Comparison of ENCODE assay signal across 24 cellular contexts in genomic region chr5:76604838-76605237, GRCh38. TPM values are rescaled to one million over a fixed set of nuclear protein-coding genes. Genes with fewer than 3 reads are reported as not detected.
DNase-seq lines count a peak whose midpoint lies in the region; ATAC-seq and TF ChIP-seq lines count a peak whose summit lies in the region.
"Had no signal": no experiment of that assay in that cellular context is flagged by ENCODE, and none has a peak within 500 bp of the region (broad histone marks: within the 10 kb centered on the region; RNA-seq: fewer than 3 reads in every experiment).

No MANE protein-coding gene starts in this region.

- ATAC-seq in stimulated activated naive CD8-positive, alpha-beta T cell treated with anti-CD3 and anti-CD28 coated beads, Interleukin-15, amount 100 ng/mL, for 72 hours: no peak
- ATAC-seq: HCT116; heart right ventricle; stimulated activated memory B cell treated with anti-CD40 and anti-IgM and Interleukin-4, amounts not matched to agents 10 μg/mL and 1 μg/mL and 100 μg/mL, for 72 hours had no signal

- H3K36me3 Mint-ChIP-seq in chondrocyte (ENCODE audit: low read depth): no peaks in the 10 kb centered on the region
- H3K36me3 Mint-ChIP-seq: stimulated activated memory B cell treated with anti-CD40 and anti-IgM and Interleukin-4, amounts not matched to agents 10 μg/mL and 1 μg/mL and 100 μg/mL, for 72 hours had no signal

- H3K4me1 ChIP-seq in Peyer's patch: no peaks in the 10 kb centered on the region
- H3K4me1 ChIP-seq: ascending aorta had no signal

- no peaks in the 10 kb centered on the region for H3K9me3 ChIP-seq in Peyer's patch
- H3K9me3 ChIP-seq: ascending aorta, heart right ventricle, SJCRH30 had no signal

- TF ChIP-seq POLR2A in Peyer's patch (IDR thresholded peaks at IDR 0.05): no peak

- TF ChIP-seq CTCF in chondrocyte (IDR thresholded peaks at IDR 0.05) (no peak), Peyer's patch (IDR thresholded peaks at IDR 0.05) (no peak)

- DNase-seq in A172 (ENCODE audit: low spot score) (peak; percentile 26), HT1080 (ENCODE audit: low read depth) (peak; percentile 44), chondrocyte (ENCODE audit: low spot score) (no peak), kidney tubule cell (ENCODE audit: low spot score) (peak; percentile 21), Peyer's patch (no peak), NCI-H524 treated with DMSO at 0.1 percent for 48 hours (lab: John Stamatoyannopoulos, UW) (no peak), NCI-H146 (lab: John Stamatoyannopoulos, UW) (no peak)
- no peak for DNase-seq in stimulated activated naive CD8-positive, alpha-beta T cell treated with anti-CD3 and anti-CD28 coated beads, Interleukin-15, amount 100 ng/mL, for 72 hours
- DNase-seq: activated CD4-positive, alpha-beta T cell treated with anti-CD3 and anti-CD28 coated beads for 4 hours; activated gamma-delta T cell; CD4-positive, CD25-positive, alpha-beta regulatory T cell; DMS79 treated with DMSO at 0.1 percent for 48 hours; heart right ventricle; islet precursor cell; NCI-H1694; SJCRH30; T1000; trophoblast cell had no signal

- H3K27me3 Mint-ChIP-seq in chondrocyte (ENCODE audit: low read depth): no peaks in the 10 kb centered on the region
- no peaks in the 10 kb centered on the region for H3K27me3 Mint-ChIP-seq in stimulated activated naive CD8-positive, alpha-beta T cell treated with anti-CD3 and anti-CD28 coated beads, Interleukin-15, amount 100 ng/mL, for 72 hours
- H3K27me3 Mint-ChIP-seq: CD4-positive, CD25-positive, alpha-beta regulatory T cell; stimulated activated memory B cell treated with anti-CD40 and anti-IgM and Interleukin-4, amounts not matched to agents 10 μg/mL and 1 μg/mL and 100 μg/mL, for 72 hours had no signal

- H3K4me1 Mint-ChIP-seq in chondrocyte (ENCODE audit: low read depth): peaks cover 40% of the 10 kb centered on the region
- H3K4me1 Mint-ChIP-seq in stimulated activated naive CD8-positive, alpha-beta T cell treated with anti-CD3 and anti-CD28 coated beads, Interleukin-15, amount 100 ng/mL, for 72 hours: peaks cover 19% of the 10 kb centered on the region

- H3K27me3 ChIP-seq in Peyer's patch: no peaks in the 10 kb centered on the region
- H3K27me3 ChIP-seq: ascending aorta, heart right ventricle, SJCRH30 had no signal

- H3K36me3 ChIP-seq in Peyer's patch: no peaks in the 10 kb centered on the region
- H3K36me3 ChIP-seq: ascending aorta, SJCRH30 had no signal

- no peak overlapping the region for H3K4me3 ChIP-seq in Peyer's patch
- H3K4me3 ChIP-seq: ascending aorta, heart right ventricle, SJCRH30 had no signal

- H3K4me3 Mint-ChIP-seq in chondrocyte (ENCODE audit: unreplicated experiment): no peak overlapping the region
- no peak overlapping the region for H3K4me3 Mint-ChIP-seq in stimulated activated naive CD8-positive, alpha-beta T cell treated with anti-CD3 and anti-CD28 coated beads, Interleukin-15, amount 100 ng/mL, for 72 hours
- H3K4me3 Mint-ChIP-seq: CD4-positive, CD25-positive, alpha-beta regulatory T cell; neural crest cell; stimulated activated memory B cell treated with anti-CD40 and anti-IgM and Interleukin-4, amounts not matched to agents 10 μg/mL and 1 μg/mL and 100 μg/mL, for 72 hours had no signal

- peak overlapping the region; percentile 46 for H3K27ac Mint-ChIP-seq in chondrocyte (ENCODE audit: unreplicated experiment)
- H3K27ac Mint-ChIP-seq in stimulated activated naive CD8-positive, alpha-beta T cell treated with anti-CD3 and anti-CD28 coated beads, Interleukin-15, amount 100 ng/mL, for 72 hours: no peak overlapping the region
- H3K27ac Mint-ChIP-seq: CD4-positive, CD25-positive, alpha-beta regulatory T cell; stimulated activated memory B cell treated with anti-CD40 and anti-IgM and Interleukin-4, amounts not matched to agents 10 μg/mL and 1 μg/mL and 100 μg/mL, for 72 hours had no signal

- H3K27ac ChIP-seq in Peyer's patch: no peak overlapping the region
- H3K27ac ChIP-seq: ascending aorta, epithelial cell of prostate, heart right ventricle, SJCRH30 had no signal

- no peaks in the 10 kb centered on the region for H3K9me3 Mint-ChIP-seq in chondrocyte (ENCODE audit: low read depth)
- no peaks in the 10 kb centered on the region for H3K9me3 Mint-ChIP-seq in stimulated activated naive CD8-positive, alpha-beta T cell treated with anti-CD3 and anti-CD28 coated beads, Interleukin-15, amount 100 ng/mL, for 72 hours
- H3K9me3 Mint-ChIP-seq: CD4-positive, CD25-positive, alpha-beta regulatory T cell; neural crest cell; stimulated activated memory B cell treated with anti-CD40 and anti-IgM and Interleukin-4, amounts not matched to agents 10 μg/mL and 1 μg/mL and 100 μg/mL, for 72 hours had no signal

RNA-seq across cellular contexts. Expression of gene F2RL2, which starts 18.4 kb away (rescaled TPM):
- total RNA-seq in A172 (2014; rRNA removed; shearing (Covaris generic)): 0.59 and 0.79 TPM in 2 replicates
- 2.8 and 4.1 TPM in 2 replicates for total RNA-seq in HT1080 (2014; rRNA removed; shearing (Covaris generic))
- 3.5 and 4.4 TPM in 2 replicates for polyA plus RNA-seq in HT1080 (2015; cell fraction: cytosol; rRNA removed)
- polyA plus RNA-seq in HT1080 (2015; cell fraction: nucleus; rRNA removed): 3.2 and 3.8 TPM in 2 replicates
- total RNA-seq in chondrocyte (7.9 to 31.3 TPM (median 8.4 TPM) in 3 replicates), Peyer's patch (1 to 10 TPM in 3 of 4 donors, under 1 TPM in 1; 0.70 to 3.3 (median 1.1) TPM)
- total RNA-seq: ascending aorta; CD4-positive, CD25-positive, alpha-beta regulatory T cell; neural crest cell; OCI-LY7 had no signal

Comparison
In these comparisons a context has a peak if more than half of its experiments do, and no peak if none do; other contexts are left out.
1. DNase-seq: peak in A172 (single experiment), HT1080 (single experiment) and kidney tubule cell (single experiment); none in chondrocyte (single experiment), Peyer's patch (0 of 3), stimulated activated naive CD8-positive, alpha-beta T cell treated with anti-CD3 and anti-CD28 coated beads, Interleukin-15, amount 100 ng/mL, for 72 hours (0 of 2), NCI-H524 treated with DMSO at 0.1 percent for 48 hours (single experiment) and NCI-H146 (single experiment).